8 cellular contexts compared by ENCODE assay signal in the genomic region with DNA sequence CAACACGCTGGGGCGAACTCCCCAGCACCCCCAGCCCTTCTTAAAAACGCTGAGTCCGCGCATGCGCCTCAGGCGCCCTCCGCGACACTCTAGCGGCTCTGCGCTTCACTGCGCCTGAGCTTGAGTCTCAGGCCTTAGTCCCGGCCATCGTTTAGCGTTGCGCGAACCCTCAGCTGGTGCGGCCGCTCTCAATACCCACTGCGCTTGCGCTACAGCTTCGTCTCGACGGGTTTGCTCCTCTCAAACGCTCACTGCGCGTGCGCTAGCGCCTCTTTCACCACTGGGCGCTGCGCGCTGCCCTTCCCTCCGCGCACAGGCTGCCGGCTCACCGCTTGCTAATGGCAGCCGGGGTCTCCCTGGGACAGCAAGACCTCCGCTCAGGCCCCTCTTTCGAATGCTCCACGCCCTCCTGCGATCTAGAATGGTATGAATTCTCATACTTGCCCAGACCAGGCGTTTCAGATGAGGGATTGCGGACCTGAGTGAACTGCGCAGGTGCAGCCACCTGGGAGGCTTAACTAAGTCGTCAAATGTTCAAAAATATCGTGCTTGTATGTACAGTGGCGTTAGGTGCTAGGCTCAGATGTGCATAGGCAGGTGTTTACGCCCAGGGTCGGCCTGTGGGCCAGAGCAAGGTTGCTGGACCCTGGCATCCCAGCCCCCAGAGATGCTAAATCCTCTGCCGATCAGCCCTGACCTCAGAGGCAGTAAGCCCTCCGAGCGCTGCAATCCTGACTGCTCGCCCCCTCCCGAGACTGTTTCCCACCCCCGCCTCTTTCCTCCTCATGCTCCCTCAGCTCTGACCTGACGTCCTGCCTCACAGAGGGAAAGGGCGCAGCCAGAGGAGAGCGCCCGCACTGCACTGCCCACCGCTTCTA. TPM values are rescaled to one million over a fixed set of nuclear protein-coding genes. Genes with fewer than 3 reads are reported as not detected.
DNase-seq lines count a peak whose midpoint lies in the region; ATAC-seq and TF ChIP-seq lines count a peak whose summit lies in the region.

A gene with protein sequence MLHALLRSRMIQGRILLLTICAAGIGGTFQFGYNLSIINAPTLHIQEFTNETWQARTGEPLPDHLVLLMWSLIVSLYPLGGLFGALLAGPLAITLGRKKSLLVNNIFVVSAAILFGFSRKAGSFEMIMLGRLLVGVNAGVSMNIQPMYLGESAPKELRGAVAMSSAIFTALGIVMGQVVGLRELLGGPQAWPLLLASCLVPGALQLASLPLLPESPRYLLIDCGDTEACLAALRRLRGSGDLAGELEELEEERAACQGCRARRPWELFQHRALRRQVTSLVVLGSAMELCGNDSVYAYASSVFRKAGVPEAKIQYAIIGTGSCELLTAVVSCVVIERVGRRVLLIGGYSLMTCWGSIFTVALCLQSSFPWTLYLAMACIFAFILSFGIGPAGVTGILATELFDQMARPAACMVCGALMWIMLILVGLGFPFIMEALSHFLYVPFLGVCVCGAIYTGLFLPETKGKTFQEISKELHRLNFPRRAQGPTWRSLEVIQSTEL (plus strand): TSS at position 270 of the 878 bp plus-strand sequence. CDS start 125 bp downstream, at position 395.

- H2AFZ ChIP-seq in SU-DHL-6 (ENCODE audit: low read depth, low read length, severe bottlenecking) (peak within 1 kb of the TSS; percentile 92), parathyroid adenoma (peak within 1 kb of the TSS; percentile 98)

- peak within 1 kb of the TSS; percentile 89 for H3K9ac ChIP-seq in SU-DHL-6 (ENCODE audit: low read length)
- peak within 1 kb of the TSS; percentile 88 for H3K9ac ChIP-seq in adipocyte (ENCODE audit: low read length)
- H3K9ac ChIP-seq in parathyroid adenoma, result peak within 1 kb of the TSS; percentile 53

- no peaks in the 10 kb centered on the region for H3K27me3 ChIP-seq in SU-DHL-6 (ENCODE audit: low read length)
- H3K27me3 ChIP-seq in adipocyte (replicated peaks; ENCODE audit: control insufficient read depth, insufficient read depth, low read length), result no peaks in the 10 kb centered on the region
- H3K27me3 ChIP-seq in cardiac muscle cell, result no peaks in the 10 kb centered on the region
- H3K27me3 ChIP-seq in parathyroid adenoma (ENCODE audit: control insufficient read depth, insufficient read depth, low read length), result no peaks in the 10 kb centered on the region
- H3K27me3 ChIP-seq in tibial nerve, result no peaks in the 10 kb centered on the region

- H3K9me3 ChIP-seq in SU-DHL-6 (ENCODE audit: insufficient read depth, low read length) (no peaks in the 10 kb centered on the region), adipocyte (ENCODE audit: control insufficient read depth, low read length) (no peaks in the 10 kb centered on the region), cardiac muscle cell (ENCODE audit: low read depth) (no peaks in the 10 kb centered on the region), parathyroid adenoma (ENCODE audit: control insufficient read depth, low read length) (no peaks in the 10 kb centered on the region), tibial nerve (no peaks in the 10 kb centered on the region)

- TF ChIP-seq EP300 in tibial nerve (IDR thresholded peaks at IDR 0.05), result peak; percentile 36 to 91

- H3F3A ChIP-seq in SU-DHL-6 (ENCODE audit: insufficient read depth), result peaks cover 12% of the 10 kb centered on the region

- H3K4me3 ChIP-seq in SU-DHL-6 (ENCODE audit: insufficient read depth, low read length, poor library complexity, severe bottlenecking), result peak within 1 kb of the TSS; percentile 93
- peak within 1 kb of the TSS; percentile 87 for H3K4me3 ChIP-seq in adipocyte (ENCODE audit: low read length)
- peak within 1 kb of the TSS; percentile 45 for H3K4me3 ChIP-seq in cardiac muscle cell
- peak within 1 kb of the TSS; percentile 89 for H3K4me3 ChIP-seq in parathyroid adenoma (ENCODE audit: low read depth, low read length)
- H3K4me3 ChIP-seq in tibial nerve, result peak within 1 kb of the TSS; percentile 66 to 88 (median 73)

- H3K4me2 ChIP-seq in SU-DHL-6 (ENCODE audit: low read depth, low read length, poor library complexity, severe bottlenecking), result peak within 1 kb of the TSS; percentile 94
- peak within 1 kb of the TSS; percentile 100 for H3K4me2 ChIP-seq in parathyroid adenoma (ENCODE audit: low read length)

- peak; percentile 93 to 97 (median 97) for DNase-seq in NCI-H1417 (lab: John Stamatoyannopoulos, UW)
- peak; percentile 99 for DNase-seq in adipocyte (ENCODE audit: low read depth)
- DNase-seq in cardiac muscle cell (ENCODE audit: low read depth in 1 of 2, low spot score in 1 of 2), result peak; percentile 98 to 100
- peak; percentile 87 for DNase-seq in tibial nerve (ENCODE audit: low spot score in 2 of 2)

- TF ChIP-seq CTCF in GM12874 (IDR thresholded peaks at IDR 0.05; ENCODE audit: insufficient read depth, low read depth, low read length) (peak; percentile 39), SU-DHL-6 (IDR thresholded peaks at IDR 0.05; ENCODE audit: insufficient read depth, low read length, poor library complexity, severe bottlenecking) (no peak), cardiac muscle cell (IDR thresholded peaks at IDR 0.05; ENCODE audit: low read depth, low read length) (no peak), parathyroid adenoma (IDR thresholded peaks at IDR 0.05) (no peak), tibial nerve (IDR thresholded peaks at IDR 0.05) (peak in 4 of 5 experiments; percentile 18 to 69 (median 50))

- peak within 1 kb of the TSS; percentile 89 for H3K27ac ChIP-seq in SU-DHL-6 (ENCODE audit: low read depth, low read length)
- H3K27ac ChIP-seq in cardiac muscle cell, result peak within 1 kb of the TSS; percentile 88
- H3K27ac ChIP-seq in parathyroid adenoma, result peak within 1 kb of the TSS; percentile 92
- peak within 1 kb of the TSS; percentile 78 to 90 (median 88) for H3K27ac ChIP-seq in tibial nerve

- H3K4me1 ChIP-seq in adipocyte (ENCODE audit: control insufficient read depth, insufficient read depth, low read length) (peaks cover 16% of the 10 kb centered on the region), cardiac muscle cell (ENCODE audit: low read depth) (peaks cover 15% of the 10 kb centered on the region), parathyroid adenoma (no peaks in the 10 kb centered on the region), tibial nerve (peaks cover 0 to 26% (median 0%) of the 10 kb centered on the region in 4 donors)

- H3K36me3 ChIP-seq in SU-DHL-6 (ENCODE audit: low read length) (no peaks in the 10 kb centered on the region), adipocyte (ENCODE audit: control insufficient read depth, insufficient read depth, low read length, severe bottlenecking) (no peaks in the 10 kb centered on the region), cardiac muscle cell (no peaks in the 10 kb centered on the region), parathyroid adenoma (ENCODE audit: control insufficient read depth, insufficient read depth, low read length) (no peaks in the 10 kb centered on the region), tibial nerve (peaks cover 0 to 5% (median 0%) of the 10 kb centered on the region in 3 donors)

- no peaks in the 10 kb centered on the region for H3K9me2 ChIP-seq in SU-DHL-6 (replicated peaks; ENCODE audit: insufficient read depth, low read length)

- peak; percentile 96 for ATAC-seq in HG02759 (IDR thresholded peaks at IDR 0.05; ENCODE audit: unreplicated experiment)

- TF ChIP-seq POLR2A in tibial nerve (IDR thresholded peaks at IDR 0.05), result peak; percentile 62 to 73

- H3K79me2 ChIP-seq in SU-DHL-6 (ENCODE audit: insufficient read depth, low read length), result no peaks in the 10 kb centered on the region
- H3K79me2 ChIP-seq in parathyroid adenoma, result peaks cover 2% of the 10 kb centered on the region

- H4K20me1 ChIP-seq in SU-DHL-6 (ENCODE audit: low read depth, low read length), result no peaks in the 10 kb centered on the region

- WGBS in tibial nerve, 2 donors, result 0 to 3% methylated on average over 28 to 32 of the region's 60 CpGs

RNA-seq across cellular contexts. Expression of the gene that starts here (rescaled TPM):
- total RNA-seq in cardiac muscle cell, result 27.3 and 28.5 TPM in 2 replicates
- polyA plus RNA-seq in cardiac muscle cell, result 34.2 and 37.9 TPM in 2 replicates
- total RNA-seq in tibial nerve, result 10 to 100 TPM in 3 of 4 donors, 1 to 10 TPM in 1; 6.9 to 28.9 (median 13.4) TPM

Comparison
In these comparisons a context has a peak if more than half of its experiments do, and no peak if none do; other contexts are left out.
1. Peak in every context shown above with its lines: DNase-seq, ATAC-seq, H3K4me3 ChIP-seq and H3K27ac ChIP-seq.
2. CTCF ChIP-seq: peak in GM12874 (single experiment) and tibial nerve (4 of 5); none in SU-DHL-6 (single experiment), cardiac muscle cell (single experiment) and parathyroid adenoma (single experiment).